Comparison of ENCODE assay signal across 16 cellular contexts in genomic region chr12:31599053-31599452, GRCh38. TPM values are rescaled to one million over a fixed set of nuclear protein-coding genes. Genes with fewer than 3 reads are reported as not detected.
DNase-seq lines count a peak whose midpoint lies in the region; ATAC-seq, FAIRE-seq and TF ChIP-seq lines count a peak whose summit lies in the region.
"Had no signal": no experiment of that assay in that cellular context is flagged by ENCODE, and none has a peak within 500 bp of the region (broad histone marks: within the 10 kb centered on the region; RNA-seq: fewer than 3 reads in every experiment).

No MANE protein-coding gene starts in this region.

- no peaks in the 10 kb centered on the region for H3K4me1 ChIP-seq in transverse colon
- H3K4me1 ChIP-seq: BLaER1 had no signal

- H3K36me3 ChIP-seq in transverse colon = no peaks in the 10 kb centered on the region
- H3K36me3 ChIP-seq: BLaER1 had no signal

- no peak overlapping the region for H3K4me3 ChIP-seq in transverse colon
- H3K4me3 ChIP-seq: BLaER1, SK-N-MC had no signal

- no peaks in the 10 kb centered on the region for H3K9me3 ChIP-seq in transverse colon
- H3K9me3 ChIP-seq: BLaER1 had no signal

- FAIRE-seq in GM18507 (lab: Jason Lieb, UNC) = peak; percentile 84

- H3K27me3 ChIP-seq in transverse colon = no peaks in the 10 kb centered on the region
- H3K27me3 ChIP-seq: BLaER1 had no signal

- TF ChIP-seq EP300 in transverse colon (IDR thresholded peaks at IDR 0.05; ENCODE audit: low read depth) = no peak

- in situ Hi-C loops in transverse colon (cut with MboI; ENCODE audit: low pct_ligation_motif_present in 1 of 4, low pct_unique_long_range_greater_than_20kb in 1 of 4, low sequenced_read_pairs in 3 of 4) = no loop called here

- no peak for TF ChIP-seq POLR2A in transverse colon (IDR thresholded peaks at IDR 0.05)

- no peak overlapping the region for H3K27ac ChIP-seq in transverse colon
- H3K27ac ChIP-seq: BLaER1, SK-N-MC had no signal

- 86% methylated on average over 4 of the region's 4 CpGs for WGBS in transverse colon (ENCODE audit: low coverage in 1 of 2), 2 donors

- ATAC-seq in GM21447 (IDR thresholded peaks at IDR 0.05; ENCODE audit: unreplicated experiment) = peak; percentile 50
- ATAC-seq in HG03097 (IDR thresholded peaks at IDR 0.05; ENCODE audit: low FRiP score, unreplicated experiment) = peak; percentile 44
- ATAC-seq: left cardiac atrium had no signal

- intact Hi-C loops in transverse colon (cut with DNase I; ENCODE audit: low total_unique reads) = no loop called here

- DNase-seq in GM18507 (ENCODE audit: extremely low spot score, insufficient read length, low read depth) (no peak), SKM-1 (lab: John Stamatoyannopoulos, UW; ENCODE audit: unreplicated experiment) (peak; percentile 53), transverse colon (no peak), C1 segment of cervical spinal cord (lab: John Stamatoyannopoulos, UW) (no peak), anterior cingulate cortex (lab: John Stamatoyannopoulos, UW) (no peak), NCI-H2227 (lab: John Stamatoyannopoulos, UW; ENCODE audit: unreplicated experiment) (no peak)
- DNase-seq: activated CD4-positive, alpha-beta T cell treated with anti-CD3 and anti-CD28 coated beads, Interleukin-2, amount 10 ng/mL, durations not matched to agents 7 days and 5 days; activated naive CD4-positive, alpha-beta T cell treated with Interleukin-2 at 50 U/mL for 16 hours; cortex of kidney; left cardiac atrium; NCI-H510A; stimulated activated naive CD4-positive, alpha-beta T cell treated with Interleukin-2 at 50 U/mL for 16 hours had no signal

- TF ChIP-seq CTCF in transverse colon (IDR thresholded peaks at IDR 0.05) = no peak

RNA-seq across cellular contexts. Expression of gene DENND5B, which starts 8.1 kb away (rescaled TPM):
- total RNA-seq in transverse colon = 10 to 100 TPM in 3 of 4 donors, 1 to 10 TPM in 1; 4.4 to 25.1 (median 16.3) TPM
